38 cellular contexts compared by ENCODE assay signal in the genomic region with DNA sequence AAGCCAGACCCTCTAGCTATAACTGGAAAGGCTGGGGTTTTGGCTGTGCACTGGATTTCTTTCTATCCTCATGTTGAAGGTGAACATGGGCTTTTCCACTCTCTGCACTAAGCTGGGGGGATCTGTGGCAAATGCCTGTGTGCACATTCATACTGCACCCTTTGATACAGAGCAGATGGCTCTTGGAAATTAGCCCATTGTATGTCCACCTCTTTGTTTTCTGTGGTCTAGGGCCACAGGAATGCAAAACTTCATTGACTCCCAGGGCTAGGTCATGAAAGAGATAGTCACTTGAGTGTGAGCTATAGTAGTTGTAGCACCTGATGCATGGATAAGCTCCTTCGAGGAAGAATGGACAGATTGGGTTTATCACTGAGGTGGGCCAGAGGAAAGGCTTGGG. TPM values are rescaled to one million over a fixed set of nuclear protein-coding genes. Genes with fewer than 3 reads are reported as not detected.
"Had no signal": no experiment of that assay in that cellular context is flagged by ENCODE, and none has a peak within 500 bp of the region (broad histone marks: within the 10 kb centered on the region; RNA-seq: fewer than 3 reads in every experiment).

No MANE protein-coding gene starts in this region.

- H3K9me3 ChIP-seq: body of pancreas, colonic mucosa, esophagus squamous epithelium, heart left ventricle had no signal

- H3K27ac ChIP-seq: body of pancreas, cardiac muscle cell, colonic mucosa, epithelial cell of prostate, esophagus squamous epithelium, heart left ventricle had no signal

- H3K27me3 ChIP-seq: body of pancreas, cardiac muscle cell, colonic mucosa, esophagus squamous epithelium, heart left ventricle had no signal

- H3K4me3 ChIP-seq: body of pancreas, cardiac muscle cell, colonic mucosa, esophagus squamous epithelium, heart left ventricle had no signal

- H3K4me1 ChIP-seq: body of pancreas, colonic mucosa, esophagus squamous epithelium, heart left ventricle had no signal

- ATAC-seq: activated naive CD4-positive, alpha-beta T cell treated with anti-CD3 and anti-CD28 coated beads, Interleukin-2, amount 50 U/mL, for 72 hours; activated T-cell treated with anti-CD3 and anti-CD28 coated beads, Interleukin-2, amount 50 U/mL, for 72 hours; body of pancreas; heart left ventricle; T-helper 17 cell; WTC11 had no signal

- DNase-seq: activated CD4-positive, alpha-beta memory T cell treated with anti-CD3 and anti-CD28 coated beads, Interleukin-2, amount 10 ng/mL, durations not matched to agents 7 days and 5 days; activated CD4-positive, alpha-beta T cell treated with anti-CD3 and anti-CD28 coated beads for 1 hour; activated CD4-positive, alpha-beta T cell treated with anti-CD3 and anti-CD28 coated beads for 4 hours; activated CD4-positive, alpha-beta T cell treated with anti-CD3 and anti-CD28 coated beads, Interleukin-2, amount 10 ng/mL, durations not matched to agents 7 days and 5 days; activated CD4-positive, alpha-beta T cell treated with anti-CD3 and anti-CD28 coated beads, Interleukin-2, amount 50 U/mL, for 4 hours; activated CD8-positive, alpha-beta memory T cell treated with anti-CD3 and anti-CD28 coated beads, Interleukin-2, amount 50 U/mL, for 48 hours; activated gamma-delta T cell; activated naive CD4-positive, alpha-beta T cell; activated naive CD4-positive, alpha-beta T cell treated with anti-CD3 and anti-CD28 coated beads, Interleukin-2, amount 10 ng/mL, durations not matched to agents 7 days and 5 days; activated naive CD8-positive, alpha-beta T cell treated with anti-CD3 and anti-CD28 coated beads, Interleukin-2, amount 10 ng/mL, durations not matched to agents 7 days and 5 days; activated T-cell treated with anti-CD3 and anti-CD28 coated beads for 4 hours; activated T-cell treated with anti-CD3 and anti-CD28 coated beads, Interleukin-2, amount 50 U/mL, for 24 hours; activated T-cell treated with anti-CD3 and anti-CD28 coated beads, Interleukin-2, amount 50 U/mL, for 72 hours; amniotic stem cell; anterior cingulate cortex; body of pancreas; central memory CD4-positive, alpha-beta T cell; cerebellar nuclear complex; colonic mucosa; effector CD8-positive, alpha-beta T cell; esophagus squamous epithelium; foreskin melanocyte; glutamatergic neuron; heart left ventricle; T-helper 1 cell; T-helper 17 cell; T1000 had no signal

- FAIRE-seq: astrocyte, endometrium, endothelial cell of umbilical vein had no signal

- H3K36me3 ChIP-seq: cardiac muscle cell, colonic mucosa, esophagus squamous epithelium, heart left ventricle had no signal

RNA-seq across cellular contexts. Expression of gene OR14A16, which starts 5.7 kb away (rescaled TPM):
- total RNA-seq: activated CD4-positive, alpha-beta memory T cell treated with anti-CD3 and anti-CD28 coated beads, Interleukin-2, amount 10 ng/mL, durations not matched to agents 7 days and 5 days; activated CD4-positive, alpha-beta T cell treated with anti-CD3 and anti-CD28 coated beads, Interleukin-2, amount 10 ng/mL, durations not matched to agents 7 days and 5 days; activated naive CD4-positive, alpha-beta T cell treated with anti-CD3 and anti-CD28 coated beads, Interleukin-2, amount 50 U/mL, for 72 hours; activated naive CD8-positive, alpha-beta T cell treated with anti-CD3 and anti-CD28 coated beads, Interleukin-2, amount 10 ng/mL, durations not matched to agents 7 days and 5 days; activated T-cell treated with anti-CD3 and anti-CD28 coated beads, Interleukin-2, amount 50 U/mL, for 72 hours; astrocyte; body of pancreas; cardiac muscle cell; colonic mucosa; dermis microvascular lymphatic vessel endothelial cell; endothelial cell of umbilical vein; esophagus squamous epithelium; fibroblast of lung; fibroblast of villous mesenchyme; heart left ventricle; T-helper 17 cell had no signal
- polyA plus RNA-seq: cardiac muscle cell, endothelial cell of umbilical vein, esophagus, fibroblast of lung, heart left ventricle had no signal

RNA-seq across cellular contexts. Expression of gene OR11L1, which starts 12.0 kb away (rescaled TPM):
- total RNA-seq: activated CD4-positive, alpha-beta memory T cell treated with anti-CD3 and anti-CD28 coated beads, Interleukin-2, amount 10 ng/mL, durations not matched to agents 7 days and 5 days; activated CD4-positive, alpha-beta T cell treated with anti-CD3 and anti-CD28 coated beads, Interleukin-2, amount 10 ng/mL, durations not matched to agents 7 days and 5 days; activated naive CD4-positive, alpha-beta T cell treated with anti-CD3 and anti-CD28 coated beads, Interleukin-2, amount 50 U/mL, for 72 hours; activated naive CD8-positive, alpha-beta T cell treated with anti-CD3 and anti-CD28 coated beads, Interleukin-2, amount 10 ng/mL, durations not matched to agents 7 days and 5 days; activated T-cell treated with anti-CD3 and anti-CD28 coated beads, Interleukin-2, amount 50 U/mL, for 72 hours; astrocyte; body of pancreas; cardiac muscle cell; colonic mucosa; dermis microvascular lymphatic vessel endothelial cell; endothelial cell of umbilical vein; esophagus squamous epithelium; fibroblast of lung; fibroblast of villous mesenchyme; heart left ventricle; WTC11 had no signal
- polyA plus RNA-seq: cardiac muscle cell, endothelial cell of umbilical vein, esophagus, fibroblast of lung, heart left ventricle had no signal

RNA-seq across cellular contexts. Expression of gene TRIM58, which starts 27.3 kb away (rescaled TPM):
- total RNA-seq: endothelial cell of umbilical vein had no signal
- polyA plus RNA-seq: endothelial cell of umbilical vein had no signal
